ENCODE assay signal across 29 cellular contexts in genomic region chr20:58473818-58474425, GRCh38. TPM values are rescaled to one million over a fixed set of nuclear protein-coding genes. Genes with fewer than 3 reads are reported as not detected.
"Had no signal": no experiment of that assay in that cellular context is flagged by ENCODE, and none has a peak within 500 bp of the region (broad histone marks: within the 10 kb centered on the region; RNA-seq: fewer than 3 reads in every experiment).

No MANE protein-coding gene starts in this region.

- H3K27ac ChIP-seq: left lung, lower lobe of right lung, parathyroid adenoma, psoas muscle, skin epidermis, stomach, testis, thyroid gland, transverse colon, upper lobe of right lung, uterus had no signal

- H3K36me3 ChIP-seq: left lung, lower lobe of right lung, stomach, thyroid gland, transverse colon, upper lobe of right lung, uterus had no signal

- FAIRE-seq: keratinocyte had no signal

- H3K4me1 ChIP-seq: left lung, lower lobe of right lung, parathyroid adenoma, psoas muscle, testis, thyroid gland, upper lobe of right lung had no signal

- H3K4me3 ChIP-seq: left lung, lower lobe of right lung, psoas muscle, skin epidermis, stomach, testis, thyroid gland, transverse colon, upper lobe of right lung, uterus had no signal

- H3K9ac ChIP-seq: parathyroid adenoma had no signal

- H3K4me3 Mint-ChIP-seq: naive thymus-derived CD8-positive, alpha-beta T cell; nephron; neural crest cell; stimulated activated naive B cell treated with anti-CD40 and anti-IgM and Interleukin-4, amounts not matched to agents 10 μg/mL and 1 μg/mL and 100 μg/mL, for 72 hours had no signal

- H2AFZ ChIP-seq: parathyroid adenoma had no signal

- H3K27me3 ChIP-seq: left lung, stomach, testis, thyroid gland, transverse colon, upper lobe of right lung, uterus had no signal

- H3K4me1 Mint-ChIP-seq: naive thymus-derived CD8-positive, alpha-beta T cell; neural crest cell; stimulated activated naive B cell treated with anti-CD40 and anti-IgM and Interleukin-4, amounts not matched to agents 10 μg/mL and 1 μg/mL and 100 μg/mL, for 72 hours had no signal

- H3K9me3 ChIP-seq: testis, thyroid gland, upper lobe of right lung, uterus had no signal

- DNase-seq: hippocampal formation; kidney glomerular epithelial cell; left colon; left lung; lower lobe of right lung; mammary epithelial cell; mesenchymal stem cell; naive thymus-derived CD8-positive, alpha-beta T cell; nucleus accumbens; psoas muscle; stimulated activated CD4-positive, alpha-beta T cell treated with anti-CD3 and anti-CD28 coated beads, Interleukin-12 subunit alpha, Interleukin-12 subunit beta, amount 100 ng/mL, for 4 hours; stimulated activated CD4-positive, alpha-beta T cell treated with anti-CD3 and anti-CD28 coated beads, Interleukin-15, amount 100 ng/mL, for 24 hours; stimulated activated CD4-positive, alpha-beta T cell treated with anti-CD3 and anti-CD28 coated beads, Interleukin-2, amount 100 ng/mL, for 24 hours; stimulated activated CD4-positive, alpha-beta T cell treated with anti-CD3 and anti-CD28 coated beads, Interleukin-4, amount 100 ng/mL, for 1 hour; stimulated activated naive B cell treated with anti-CD40 and anti-IgM and Interleukin-4, amounts not matched to agents 10 μg/mL and 1 μg/mL and 100 μg/mL, for 72 hours; stimulated activated naive CD8-positive, alpha-beta T cell treated with anti-CD3 and anti-CD28 coated beads, Interleukin-15, Interleukin-2, amounts not matched to agents 100 U/mL and 50 U/mL, for 24 hours; stomach; testis; transverse colon; upper lobe of right lung; uterus had no signal

- H3K79me2 ChIP-seq: parathyroid adenoma had no signal

- H3K27ac Mint-ChIP-seq: naive thymus-derived CD8-positive, alpha-beta T cell; stimulated activated naive B cell treated with anti-CD40 and anti-IgM and Interleukin-4, amounts not matched to agents 10 μg/mL and 1 μg/mL and 100 μg/mL, for 72 hours had no signal

- ATAC-seq: left colon; left lung; lower lobe of right lung; naive thymus-derived CD8-positive, alpha-beta T cell; psoas muscle; sciatic nerve; stimulated activated naive B cell treated with anti-CD40 and anti-IgM and Interleukin-4, amounts not matched to agents 10 μg/mL and 1 μg/mL and 100 μg/mL, for 72 hours; stimulated activated naive CD8-positive, alpha-beta T cell treated with anti-CD3 and anti-CD28 coated beads, Interleukin-15, Interleukin-2, amounts not matched to agents 100 U/mL and 50 U/mL, for 24 hours; upper lobe of right lung had no signal

RNA-seq across cellular contexts. Expression of gene APCDD1L, which starts 41.3 kb away (rescaled TPM):
- total RNA-seq: liver; lower lobe of right lung; naive thymus-derived CD8-positive, alpha-beta T cell; neural crest cell; upper lobe of right lung had no signal
